ENCODE assay signal across 18 cellular contexts in genomic region chr1:43288058-43288784, GRCh38. TPM values are rescaled to one million over a fixed set of nuclear protein-coding genes. Genes with fewer than 3 reads are reported as not detected.
DNase-seq lines count a peak whose midpoint lies in the region; FAIRE-seq and TF ChIP-seq lines count a peak whose summit lies in the region.
"Had no signal": no experiment of that assay in that cellular context is flagged by ENCODE, and none has a peak within 500 bp of the region (broad histone marks: within the 10 kb centered on the region; RNA-seq: fewer than 3 reads in every experiment).

No MANE protein-coding gene starts in this region.

- peak overlapping the region; percentile 31 for H3K4me3 Mint-ChIP-seq in glutamatergic neuron (ENCODE audit: unreplicated experiment)
- no peak overlapping the region for H3K4me3 Mint-ChIP-seq in HFFc6
- H3K4me3 Mint-ChIP-seq: B cell; CD8-positive, alpha-beta memory T cell had no signal

- TF ChIP-seq CTCF in glutamatergic neuron (IDR thresholded peaks at IDR 0.05; ENCODE audit: partially characterized antibody, unreplicated experiment) (no peak), HFFc6 (IDR thresholded peaks at IDR 0.05) (no peak)

- in situ Hi-C loops in G401 (cut with HindIII; ENCODE audit: low sequenced_read_pairs), result no loop called here

- H3K27ac Mint-ChIP-seq in glutamatergic neuron (ENCODE audit: unreplicated experiment), result no peak overlapping the region
- H3K27ac Mint-ChIP-seq in HFFc6, result no peak overlapping the region
- H3K27ac Mint-ChIP-seq: B cell; CD8-positive, alpha-beta memory T cell had no signal

- peak overlapping the region; percentile 65 for H3K27ac ChIP-seq in angular gyrus (ENCODE audit: low read depth, low read length)
- H3K27ac ChIP-seq in temporal lobe (ENCODE audit: low read depth, low read length), result peak overlapping the region; percentile 59
- H3K27ac ChIP-seq: RWPE1, SJCRH30 had no signal

- H3K27me3 Mint-ChIP-seq in glutamatergic neuron (ENCODE audit: unreplicated experiment) (peaks cover 11% of the 10 kb centered on the region), HFFc6 (ENCODE audit: insufficient read depth) (peaks cover 23% of the 10 kb centered on the region)

- H3K36me3 Mint-ChIP-seq in glutamatergic neuron (ENCODE audit: unreplicated experiment), result no peaks in the 10 kb centered on the region
- no peaks in the 10 kb centered on the region; the same call in 1 of the 2 replicates for H3K36me3 Mint-ChIP-seq in HFFc6 (ENCODE audit: low read depth)
- H3K36me3 Mint-ChIP-seq: CD8-positive, alpha-beta memory T cell had no signal

- peaks cover 18% of the 10 kb centered on the region for H3K4me1 Mint-ChIP-seq in glutamatergic neuron (ENCODE audit: low read depth, unreplicated experiment)
- peaks cover 4% of the 10 kb centered on the region; the same call in 1 of the 2 replicates for H3K4me1 Mint-ChIP-seq in HFFc6 (ENCODE audit: low read depth)
- H3K4me1 Mint-ChIP-seq: B cell; CD8-positive, alpha-beta memory T cell had no signal

- DNase-seq in G401 (ENCODE audit: low spot score) (peak; percentile 81), glutamatergic neuron (no peak), kidney tubule cell (ENCODE audit: low spot score) (no peak), HFFc6 (no peak), GM19239 (ENCODE audit: insufficient read length, low spot score) (no peak)
- DNase-seq: CD8-positive, alpha-beta memory T cell; EL; MG63; NCI-H1092 treated with DMSO at 0.1 percent for 48 hours; NCI-H187 treated with DMSO at 0.1 percent for 48 hours; NCI-H526 treated with DMSO at 0.1 percent for 48 hours; NK-92 treated with Interleukin-12 subunit alpha and Interleukin-12 subunit beta, amount 100 ng/mL, for 24 hours; SJCRH30 had no signal

- no peaks in the 10 kb centered on the region for H3K9me3 Mint-ChIP-seq in glutamatergic neuron (ENCODE audit: unreplicated experiment)
- H3K9me3 Mint-ChIP-seq in HFFc6, result no peaks in the 10 kb centered on the region
- H3K9me3 Mint-ChIP-seq: CD8-positive, alpha-beta memory T cell had no signal

- no peak for FAIRE-seq in GM19239 (lab: Jason Lieb, UNC)
- FAIRE-seq: H54 had no signal

RNA-seq across cellular contexts. Expression of gene C1orf210, which starts 2.8 kb away (rescaled TPM):
- total RNA-seq in G401 (2014; rRNA removed; shearing (Covaris generic)), result not detected in 2 replicates
- total RNA-seq in glutamatergic neuron (ENCODE audit: unreplicated experiment), result not detected
- not detected for total RNA-seq in temporal lobe
- not detected for total RNA-seq in HFFc6 (2021; fragmentation: NEBNext Ultra II Directional; extraction: Animal tissue kit (Norgen Biotek cat#: 25700))
- total RNA-seq: B cell; CD8-positive, alpha-beta memory T cell; SJCRH30 had no signal

RNA-seq across cellular contexts. Expression of gene TIE1, which starts 12.6 kb away (rescaled TPM):
- total RNA-seq in G401 (2014; rRNA removed; shearing (Covaris generic)), result not detected in 2 replicates
- total RNA-seq in glutamatergic neuron (ENCODE audit: unreplicated experiment), result 11.3 TPM
- total RNA-seq in temporal lobe, result 9.6 TPM
- total RNA-seq in HFFc6 (2021; fragmentation: NEBNext Ultra II Directional; extraction: Animal tissue kit (Norgen Biotek cat#: 25700)), result 1 to 10 TPM in 1 of 6 experiments, under 1 TPM in 4, not detected in 1; 0.33 to 1.2 (median 0.54) TPM

RNA-seq across cellular contexts. Expression of gene TMEM125, which starts 18.4 kb away (rescaled TPM):
- total RNA-seq in G401 (2014; rRNA removed; shearing (Covaris generic)), result not detected in 2 replicates
- total RNA-seq in glutamatergic neuron (ENCODE audit: unreplicated experiment), result not detected
- total RNA-seq in temporal lobe, result 0.49 TPM
- total RNA-seq in HFFc6 (2021; fragmentation: NEBNext Ultra II Directional; extraction: Animal tissue kit (Norgen Biotek cat#: 25700)), result not detected
- total RNA-seq: B cell; CD8-positive, alpha-beta memory T cell; SJCRH30 had no signal

RNA-seq across cellular contexts. Expression of gene MPL, which starts 49.4 kb away (rescaled TPM):
- total RNA-seq in G401 (2014; rRNA removed; shearing (Covaris generic)), result not detected in 2 replicates
- total RNA-seq in glutamatergic neuron (ENCODE audit: unreplicated experiment), result not detected
- not detected for total RNA-seq in temporal lobe
- not detected for total RNA-seq in HFFc6 (2021; fragmentation: NEBNext Ultra II Directional; extraction: Animal tissue kit (Norgen Biotek cat#: 25700))
- total RNA-seq: B cell; CD8-positive, alpha-beta memory T cell; SJCRH30 had no signal
